In the genomic region with DNA sequence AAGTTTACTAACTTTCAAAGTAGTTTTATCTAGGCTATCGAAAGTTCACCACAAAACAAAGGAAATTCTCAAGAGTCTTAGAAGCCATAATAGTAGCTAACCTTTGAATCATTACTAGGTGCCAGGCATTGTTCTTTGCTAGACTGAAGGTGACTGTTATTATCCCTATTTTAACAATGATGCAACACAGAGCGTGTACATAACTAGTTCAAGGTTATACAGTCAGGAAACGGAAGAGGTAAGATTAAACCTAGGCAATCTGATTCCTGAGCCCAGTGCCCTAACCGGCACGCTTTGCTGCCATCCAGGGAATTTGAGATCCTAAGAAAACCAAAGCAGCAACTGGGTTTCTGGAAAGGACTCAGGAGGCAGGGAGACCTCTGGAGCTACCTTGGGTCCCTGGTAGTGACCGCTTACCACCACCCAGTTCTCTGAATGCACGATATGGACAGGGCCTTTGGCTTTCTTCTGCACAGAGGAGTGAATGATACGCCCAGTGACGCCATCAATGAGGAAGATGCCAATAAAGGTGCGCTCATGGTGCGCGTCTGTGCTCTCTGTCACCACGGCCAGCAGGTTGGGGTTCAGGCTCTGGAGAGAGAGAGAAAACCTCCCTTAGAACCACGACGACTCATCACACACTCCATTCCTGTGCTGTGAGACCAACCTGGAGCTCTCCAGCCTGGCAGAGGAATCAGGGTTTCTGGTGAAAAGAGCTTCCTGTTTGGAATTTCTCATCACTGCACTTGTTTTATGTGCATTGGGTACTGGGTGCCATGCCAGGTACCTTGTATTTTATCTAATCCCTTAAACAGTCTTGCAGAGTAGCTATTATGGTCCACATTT, we compare ENCODE assay signal across 1 cellular context.
TF ChIP-seq lines count a peak whose summit lies in the region.

No MANE protein-coding gene starts in this region.

TF ChIP-seq in IMR-90, 13 proteins besides CTCF, POLR2A, EP300 and RAD21:
- TF ChIP-seq FOS (IDR thresholded peaks at IDR 0.05; ENCODE audit: low read depth, low read length): no peak
- no peak for TF ChIP-seq RFX5 (IDR thresholded peaks at IDR 0.05; ENCODE audit: low read depth, low read length)
- no peak for TF ChIP-seq MAZ (IDR thresholded peaks at IDR 0.05; ENCODE audit: borderline replicate concordance, low read depth, low read length)
- TF ChIP-seq NFE2L2 (IDR thresholded peaks at IDR 0.05; ENCODE audit: low read depth, low read length): no peak
